Comparison of ENCODE assay signal across 8 cellular contexts in genomic region chr13:113584205-113584869, GRCh38. TPM values are rescaled to one million over a fixed set of nuclear protein-coding genes. Genes with fewer than 3 reads are reported as not detected.
DNase-seq lines count a peak whose midpoint lies in the region; ATAC-seq and TF ChIP-seq lines count a peak whose summit lies in the region.

Gene TFDP1 (plus strand): TSS chr13:113584753. CDS start chr13:113585838, 1,085 bp downstream.

- H3K4me1 ChIP-seq in spleen: peaks cover 9 to 42% (median 27%) of the 10 kb centered on the region in 6 donors

- 2 to 12% (median 4%) methylated on average over 20 to 92 of the region's 92 CpGs for WGBS in spleen, 5 donors

- peak; percentile 88 for TF ChIP-seq POLR2A in GM18951 (IDR thresholded peaks at IDR 0.05; ENCODE audit: extremely low read depth, insufficient read depth, insufficient read length)
- TF ChIP-seq POLR2A in spleen (IDR thresholded peaks at IDR 0.05): no peak

- no peaks in the 10 kb centered on the region for H3K27me3 ChIP-seq in spleen (replicated peaks in 1 of 7)

- H3K9me3 ChIP-seq in spleen: no peaks in the 10 kb centered on the region

- H3K4me3 ChIP-seq in WI38 (ENCODE audit: low read depth, low read length) (peak within 1 kb of the TSS; percentile 69), spleen (peak within 1 kb of the TSS; percentile 53 to 91 (median 73))

- TF ChIP-seq CTCF in AG09319 (IDR thresholded peaks at IDR 0.05; ENCODE audit: low read depth, low read length): no peak
- no peak for TF ChIP-seq CTCF in WI38 (IDR thresholded peaks at IDR 0.05; ENCODE audit: low read depth, low read length)
- no peak for TF ChIP-seq CTCF in spleen (IDR thresholded peaks at IDR 0.05 in 8 of 11, conservative IDR thresholded peaks at IDR 0.05 in 3 of 11)

- DNase-seq in AG09319 (ENCODE audit: extremely low read depth, low read depth) (peak; percentile 47), NCI-H2227 (lab: John Stamatoyannopoulos, UW; ENCODE audit: unreplicated experiment) (peak; percentile 94), inferior parietal cortex (ENCODE audit: extremely low spot score) (peak; percentile 74), spleen (peak; percentile 90)
- peak; percentile 55 for DNase-seq in central memory CD4-positive, alpha-beta T cell

- in situ Hi-C loops in GM18951 (cut with MboI; ENCODE audit: low sequenced_read_pairs, unreplicated experiment): no loop called here

- ATAC-seq in HG03139 (IDR thresholded peaks at IDR 0.05; ENCODE audit: unreplicated experiment): peak; percentile 90

- intact Hi-C loops in spleen (cut with DNase I; ENCODE audit: low total_unique reads): no loop called here

- H3K27ac ChIP-seq in spleen: peak within 1 kb of the TSS in 3 of 8 donors; percentile 55 to 75 (median 69)

- H3K36me3 ChIP-seq in spleen: peaks cover 0 to 33% (median 2%) of the 10 kb centered on the region in 6 donors

RNA-seq across cellular contexts. Expression of gene TFDP1, which starts in this region (rescaled TPM):
- 10 to 100 TPM; 47.5 to 91.7 (median 59.4) TPM for total RNA-seq in spleen
- polyA plus RNA-seq in spleen: 10 to 100 TPM; 21.7 to 42.4 (median 40.1) TPM
